Comparison of ENCODE assay signal across 8 cellular contexts in genomic region chr6:83860347-83860731, GRCh38. TPM values are rescaled to one million over a fixed set of nuclear protein-coding genes. Genes with fewer than 3 reads are reported as not detected.
A peak's percentile ranks its signal among the peaks of the same experiment; 100 is the strongest.
DNase-seq lines count a peak whose midpoint lies in the region; ATAC-seq and TF ChIP-seq lines count a peak whose summit lies in the region.

No MANE protein-coding gene starts in this region.

- no peak for ATAC-seq in thoracic aorta (ENCODE audit: insufficient number of reproducible peaks, low FRiP score, low read depth)
- ATAC-seq in GM19397 (IDR thresholded peaks at IDR 0.05; ENCODE audit: unreplicated experiment): no peak

- peaks cover 29% of the 10 kb centered on the region for H3K4me1 Mint-ChIP-seq in activated naive CD4-positive, alpha-beta T cell treated with anti-CD3 and anti-CD28 coated beads, Interleukin-2, amount 10 ng/mL, durations not matched to agents 7 days and 5 days

- peak overlapping the region; percentile 73 for H3K27ac Mint-ChIP-seq in activated naive CD4-positive, alpha-beta T cell treated with anti-CD3 and anti-CD28 coated beads, Interleukin-2, amount 10 ng/mL, durations not matched to agents 7 days and 5 days

- no peaks in the 10 kb centered on the region for H3K9me3 Mint-ChIP-seq in activated naive CD4-positive, alpha-beta T cell treated with anti-CD3 and anti-CD28 coated beads, Interleukin-2, amount 10 ng/mL, durations not matched to agents 7 days and 5 days

- H3K4me3 Mint-ChIP-seq in activated naive CD4-positive, alpha-beta T cell treated with anti-CD3 and anti-CD28 coated beads, Interleukin-2, amount 10 ng/mL, durations not matched to agents 7 days and 5 days: peak overlapping the region; percentile 91

- peaks cover 5% of the 10 kb centered on the region for H3K27me3 Mint-ChIP-seq in activated naive CD4-positive, alpha-beta T cell treated with anti-CD3 and anti-CD28 coated beads, Interleukin-2, amount 10 ng/mL, durations not matched to agents 7 days and 5 days

- H3K9me3 ChIP-seq in WERI-Rb-1 (ENCODE audit: severe bottlenecking) (no peaks in the 10 kb centered on the region), iPS-18a (ENCODE audit: control insufficient read depth, low read depth, low read length) (no peaks in the 10 kb centered on the region), thoracic aorta (no peaks in the 10 kb centered on the region)

- H3K4me3 ChIP-seq in WERI-Rb-1 (ENCODE audit: low read depth, low read length): peak overlapping the region; percentile 75
- peak overlapping the region; percentile 95 for H3K4me3 ChIP-seq in iPS-18a (ENCODE audit: low read length)
- peak overlapping the region; percentile 89 for H3K4me3 ChIP-seq in thoracic aorta

- peaks cover 11% of the 10 kb centered on the region for H3K36me3 Mint-ChIP-seq in activated naive CD4-positive, alpha-beta T cell treated with anti-CD3 and anti-CD28 coated beads, Interleukin-2, amount 10 ng/mL, durations not matched to agents 7 days and 5 days

- CTCF ChIA-PET in activated naive CD4-positive, alpha-beta T cell treated with anti-CD3 and anti-CD28 coated beads, Interleukin-2, amount 10 ng/mL, durations not matched to agents 7 days and 5 days (lab: Charles Lee): interaction anchor here (1.0 to 1.4 kb wide), 3 partner anchors 10 to 368 kb away, joined by 3 read pairs; partner anchors contain the start of gene CEP162

- DNase-seq in activated naive CD4-positive, alpha-beta T cell treated with anti-CD3 and anti-CD28 coated beads, Interleukin-2, amount 10 ng/mL, durations not matched to agents 7 days and 5 days: no peak
- DNase-seq in activated naive CD4-positive, alpha-beta T cell treated with Interleukin-2 at 50 U/mL for 16 hours: no peak
- DNase-seq in WERI-Rb-1: no peak
- no peak for DNase-seq in thoracic aorta (ENCODE audit: low spot score)
- no peak for DNase-seq in stimulated activated CD4-positive, alpha-beta T cell treated with anti-CD3 and anti-CD28 coated beads, Interleukin-2, amount 100 ng/mL, for 48 hours
- DNase-seq in NCI-H2171 (lab: John Stamatoyannopoulos, UW): no peak

- H3K27me3 ChIP-seq in WERI-Rb-1 (ENCODE audit: insufficient read depth, low read depth, severe bottlenecking): no peaks in the 10 kb centered on the region
- H3K27me3 ChIP-seq in iPS-18a (ENCODE audit: control insufficient read depth, insufficient read depth, low read length): peaks cover 9% of the 10 kb centered on the region
- no peaks in the 10 kb centered on the region for H3K27me3 ChIP-seq in thoracic aorta (replicated peaks; ENCODE audit: insufficient read depth)

- H3K9ac ChIP-seq in iPS-18a (ENCODE audit: low read length): peak overlapping the region; percentile 43

- TF ChIP-seq CTCF in WERI-Rb-1 (IDR thresholded peaks at IDR 0.05; ENCODE audit: low read depth, low read length) (no peak), thoracic aorta (IDR thresholded peaks at IDR 0.05) (no peak)

- no peak overlapping the region for H3K27ac ChIP-seq in WERI-Rb-1
- H3K27ac ChIP-seq in iPS-18a (ENCODE audit: low read length): no peak overlapping the region
- H3K27ac ChIP-seq in thoracic aorta: peak overlapping the region; percentile 81

- H3K36me3 ChIP-seq in WERI-Rb-1 (peaks cover 9% of the 10 kb centered on the region), iPS-18a (ENCODE audit: control insufficient read depth, low read depth, low read length) (peaks cover 7% of the 10 kb centered on the region), thoracic aorta (no peaks in the 10 kb centered on the region)

- H3K4me1 ChIP-seq in iPS-18a (ENCODE audit: control insufficient read depth, low read depth, low read length): peaks cover 3% of the 10 kb centered on the region
- H3K4me1 ChIP-seq in thoracic aorta (ENCODE audit: control insufficient read depth in 1 of 2, low read depth in 2 of 2): peaks cover 9 to 14% of the 10 kb centered on the region in 2 donors

RNA-seq across cellular contexts. Expression of gene CYB5R4, which starts 0.8 kb away (rescaled TPM):
- total RNA-seq in thoracic aorta: 10 to 100 TPM in 1 of 2 donors, 1 to 10 TPM in 1; 9.1 to 16.2 TPM

RNA-seq across cellular contexts. Expression of gene RIPPLY2, which starts 7.2 kb away (rescaled TPM):
- total RNA-seq in thoracic aorta: not detected

Comparison
In these comparisons a context has a peak if more than half of its experiments do, and no peak if none do; other contexts are left out.
1. H3K27ac ChIP-seq: peak in thoracic aorta (2 of 2); none in WERI-Rb-1 (single experiment) and iPS-18a (single experiment).
2. Peak in every context shown above with its lines, with median percentiles within 50 percentile points of each other: H3K4me3 ChIP-seq.